ENCODE assay signal across 23 cellular contexts in the genomic region with DNA sequence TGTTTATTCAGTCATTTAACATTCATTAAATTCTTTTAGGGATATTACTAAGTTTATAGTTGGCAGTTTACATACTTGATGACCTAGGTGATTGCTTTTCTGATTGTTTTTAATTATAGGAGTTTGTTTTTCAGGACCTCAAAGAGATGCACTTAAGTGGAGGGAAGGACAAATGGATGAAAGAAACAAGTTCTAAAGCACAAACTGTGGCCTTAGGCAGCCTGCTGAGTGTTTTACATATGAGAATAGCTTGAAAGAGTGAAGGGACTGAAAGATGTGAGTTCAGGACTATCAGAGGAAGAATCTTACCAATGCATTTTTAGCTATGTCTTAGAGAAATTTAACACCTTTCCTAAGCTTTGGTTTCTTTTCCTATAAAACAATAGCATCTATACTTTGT.
DNase-seq lines count a peak whose midpoint lies in the region; ATAC-seq and TF ChIP-seq lines count a peak whose summit lies in the region.
"Had no signal": no experiment of that assay in that cellular context is flagged by ENCODE, and none has a peak within 500 bp of the region (broad histone marks: within the 10 kb centered on the region; RNA-seq: fewer than 3 reads in every experiment).

No MANE protein-coding gene starts in this region.

- intact Hi-C loops in breast epithelium (cut with DNase I; ENCODE audit: low total_unique reads): no loop called here
- intact Hi-C loops in natural killer cell (cut with micrococcal nuclease): no loop called here

- H3K36me3 ChIP-seq in CD4-positive, CD25-positive, alpha-beta regulatory T cell (ENCODE audit: control insufficient read depth, insufficient read depth, low read length): peaks cover 14% of the 10 kb centered on the region
- H3K36me3 ChIP-seq in GM23338 (ENCODE audit: insufficient read depth) (no peaks in the 10 kb centered on the region), breast epithelium (no peaks in the 10 kb centered on the region)
- H3K36me3 ChIP-seq: SJCRH30 had no signal

- H3K4me1 ChIP-seq in CD4-positive, CD25-positive, alpha-beta regulatory T cell (ENCODE audit: control insufficient read depth, insufficient read depth, low read length, poor library complexity, severe bottlenecking): no peaks in the 10 kb centered on the region
- H3K4me1 ChIP-seq in GM23338 (ENCODE audit: insufficient read depth) (peaks cover 9% of the 10 kb centered on the region; the same call in 1 of the 2 replicates), breast epithelium (no peaks in the 10 kb centered on the region)
- H3K4me1 ChIP-seq: Caco-2 had no signal

- no peak overlapping the region for H3K4me3 ChIP-seq in CD4-positive, CD25-positive, alpha-beta regulatory T cell (ENCODE audit: low read depth, low read length)
- H3K4me3 ChIP-seq in GM23338: no peak overlapping the region
- no peak overlapping the region for H3K4me3 ChIP-seq in breast epithelium
- H3K4me3 ChIP-seq: K562, PC-9, SJCRH30 had no signal

- H3K36me3 Mint-ChIP-seq in CD4-positive, CD25-positive, alpha-beta regulatory T cell: peaks cover 49% of the 10 kb centered on the region
- H3K36me3 Mint-ChIP-seq in GM23338 (ENCODE audit: low read depth): no peaks in the 10 kb centered on the region
- H3K36me3 Mint-ChIP-seq in T-helper 17 cell (ENCODE audit: low read depth): peaks cover 17% of the 10 kb centered on the region
- H3K36me3 Mint-ChIP-seq in natural killer cell: no peaks in the 10 kb centered on the region

- no peaks in the 10 kb centered on the region for H3K9me3 ChIP-seq in CD4-positive, CD25-positive, alpha-beta regulatory T cell (ENCODE audit: control insufficient read depth in 2 of 2, low read length in 2 of 2)
- H3K9me3 ChIP-seq in T-helper 17 cell (ENCODE audit: control insufficient read depth, low read length, poor library complexity, severe bottlenecking): no peaks in the 10 kb centered on the region
- H3K9me3 ChIP-seq in breast epithelium: no peaks in the 10 kb centered on the region
- H3K9me3 ChIP-seq: Caco-2, SJCRH30 had no signal

- no peaks in the 10 kb centered on the region for H3K27me3 Mint-ChIP-seq in CD4-positive, CD25-positive, alpha-beta regulatory T cell
- peaks cover 3% of the 10 kb centered on the region for H3K27me3 Mint-ChIP-seq in GM23338 (ENCODE audit: insufficient read depth, low read depth, poor library complexity)
- H3K27me3 Mint-ChIP-seq in T-helper 17 cell: no peaks in the 10 kb centered on the region
- H3K27me3 Mint-ChIP-seq in natural killer cell (ENCODE audit: low read depth in 2 of 2): no peaks in the 10 kb centered on the region

- H3K27me3 ChIP-seq in CD4-positive, CD25-positive, alpha-beta regulatory T cell (ENCODE audit: control insufficient read depth, insufficient read depth, low read length): no peaks in the 10 kb centered on the region
- H3K27me3 ChIP-seq in GM23338 (ENCODE audit: insufficient read depth) (peaks cover 3% of the 10 kb centered on the region; the same call in 1 of the 2 replicates), breast epithelium (no peaks in the 10 kb centered on the region)
- H3K27me3 ChIP-seq: SJCRH30 had no signal

- TF ChIP-seq CTCF in GM23338 (conservative IDR thresholded peaks at IDR 0.05; ENCODE audit: low read depth in 2 of 2): no peak
- TF ChIP-seq CTCF in breast epithelium (IDR thresholded peaks at IDR 0.05): no peak
- no peak for TF ChIP-seq CTCF in natural killer cell (IDR thresholded peaks at IDR 0.05)

- no peaks in the 10 kb centered on the region for H3F3A ChIP-seq in GM23338 (replicated peaks; ENCODE audit: low read depth)

- H4K20me1 ChIP-seq in GM23338 (replicated peaks; ENCODE audit: insufficient read depth): no peaks in the 10 kb centered on the region

- H3K9me2 ChIP-seq in GM23338 (ENCODE audit: insufficient read depth): no peaks in the 10 kb centered on the region

- H2AFZ ChIP-seq in GM23338: no peak overlapping the region
- H2AFZ ChIP-seq: PC-9 had no signal

- no peak for ATAC-seq in CD4-positive, CD25-positive, alpha-beta regulatory T cell (ENCODE audit: low read depth in 2 of 2)
- ATAC-seq in GM23338 (peak; percentile 86), T-helper 17 cell (no peak), natural killer cell (no peak)
- ATAC-seq: HepG2, K562, Right ventricle myocardium inferior, SK-N-SH treated with all-trans-retinoic acid at 6 μM for 48 hours had no signal

- no peaks in the 10 kb centered on the region for H3K79me2 ChIP-seq in GM23338 (replicated peaks; ENCODE audit: insufficient read depth)

- no peak overlapping the region for H3K4me3 Mint-ChIP-seq in CD4-positive, CD25-positive, alpha-beta regulatory T cell
- H3K4me3 Mint-ChIP-seq in GM23338 (no peak overlapping the region), T-helper 17 cell (no peak overlapping the region), natural killer cell (no peak overlapping the region)

- H3K9me3 Mint-ChIP-seq in CD4-positive, CD25-positive, alpha-beta regulatory T cell: no peaks in the 10 kb centered on the region
- H3K9me3 Mint-ChIP-seq in GM23338 (no peaks in the 10 kb centered on the region), natural killer cell (no peaks in the 10 kb centered on the region)

- no peak for TF ChIP-seq POLR2A in breast epithelium (IDR thresholded peaks at IDR 0.05)

- H3K4me2 ChIP-seq in GM23338: no peak overlapping the region
- H3K4me2 ChIP-seq: PC-9 had no signal

- peak overlapping the region in 2 of 3 donors; percentile 8 to 61 for H3K27ac Mint-ChIP-seq in CD4-positive, CD25-positive, alpha-beta regulatory T cell
- H3K27ac Mint-ChIP-seq in GM23338: no peak overlapping the region
- H3K27ac Mint-ChIP-seq in T-helper 17 cell: peak overlapping the region; percentile 17
- peak overlapping the region in 1 of 2 donors; percentile 44 for H3K27ac Mint-ChIP-seq in natural killer cell

- H3K27ac ChIP-seq in CD4-positive, CD25-positive, alpha-beta regulatory T cell (ENCODE audit: insufficient read depth, low read length, poor library complexity, severe bottlenecking): no peak overlapping the region
- no peak overlapping the region for H3K27ac ChIP-seq in GM23338 (ENCODE audit: low read depth)
- H3K27ac ChIP-seq in breast epithelium: no peak overlapping the region
- H3K27ac ChIP-seq: PC-9, SJCRH30 had no signal

- H3K4me1 Mint-ChIP-seq in CD4-positive, CD25-positive, alpha-beta regulatory T cell: peaks cover 7 to 34% (median 14%) of the 10 kb centered on the region in 4 donors
- peaks cover 30% of the 10 kb centered on the region for H3K4me1 Mint-ChIP-seq in GM23338
- H3K4me1 Mint-ChIP-seq in T-helper 17 cell: peaks cover 29% of the 10 kb centered on the region
- peaks cover 35 to 52% of the 10 kb centered on the region in 2 donors for H3K4me1 Mint-ChIP-seq in natural killer cell

- DNase-seq in CD4-positive, CD25-positive, alpha-beta regulatory T cell: no peak
- peak; percentile 67 for DNase-seq in GM23338 (ENCODE audit: low spot score)
- DNase-seq in T-helper 17 cell: no peak
- peak; percentile 23 for DNase-seq in iPS-NIHi11 (ENCODE audit: low spot score)
- no peak for DNase-seq in pons (ENCODE audit: low spot score)
- DNase-seq in NCI-H2171 (lab: John Stamatoyannopoulos, UW): no peak
- no peak for DNase-seq in breast epithelium (ENCODE audit: low spot score in 2 of 2)
- DNase-seq in natural killer cell: no peak
- DNase-seq: Caco-2, DMS 273 treated with DMSO at 0.1 percent for 48 hours, DMS79, EL, GF-D8, Kasumi-1, NCI-H1105, NCI-H1436 treated with DMSO at 0.1 percent for 48 hours, NCI-H187 treated with DMSO at 0.1 percent for 48 hours, PC-9, SJCRH30 had no signal

TF ChIP-seq in GM23338, 12 proteins besides CTCF, POLR2A, EP300 and RAD21:
- TF ChIP-seq ZNF331 (CRISPR knock-in tag; IDR thresholded peaks at IDR 0.05; ENCODE audit: low read depth) (no peak), NANOG (IDR thresholded peaks at IDR 0.05; ENCODE audit: borderline replicate concordance) (peak; percentile 54; the same call in 1 of the 2 replicates)
TF ChIP-seq in GM23338: peak in this region for 1.

Comparison
In these comparisons a context has a peak if more than half of its experiments do, and no peak if none do; other contexts are left out.
1. DNase-seq: peak in GM23338 (single experiment) and iPS-NIHi11 (single experiment); none in CD4-positive, CD25-positive, alpha-beta regulatory T cell (0 of 3), T-helper 17 cell (0 of 3), pons (single experiment), NCI-H2171 (single experiment), breast epithelium (0 of 2) and natural killer cell (single experiment).